8 cellular contexts compared by ENCODE assay signal in the genomic region with DNA sequence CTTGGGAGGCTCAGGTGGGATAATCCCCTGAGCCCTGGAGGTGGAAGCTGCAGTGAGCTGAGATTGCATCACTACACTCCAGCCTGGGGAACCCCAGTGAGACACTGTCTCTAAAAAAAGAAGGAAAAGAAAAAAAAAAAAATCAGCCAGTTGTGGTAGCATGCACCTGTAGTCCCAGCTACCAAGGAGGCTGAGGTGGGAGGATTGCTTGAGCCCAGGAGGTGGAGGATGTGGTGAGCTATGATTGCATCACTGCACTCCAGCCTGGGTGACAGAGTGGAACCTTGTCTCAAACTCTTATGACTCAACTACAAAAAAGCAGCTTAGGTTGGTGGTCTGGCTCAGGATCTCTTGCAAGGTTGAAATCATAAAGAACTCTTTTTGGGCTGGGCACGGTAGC. TPM values are rescaled to one million over a fixed set of nuclear protein-coding genes. Genes with fewer than 3 reads are reported as not detected.
A peak's percentile ranks its signal among the peaks of the same experiment; 100 is the strongest.
DNase-seq lines count a peak whose midpoint lies in the region; ATAC-seq and TF ChIP-seq lines count a peak whose summit lies in the region.

No MANE protein-coding gene starts in this region.

- 0 out of 2 replicates have a peak, but pooled peaks cover 6% of the 10 kb centered on the region for H3F3A ChIP-seq in DOHH2 (ENCODE audit: control insufficient read depth, insufficient read depth)

- peaks cover 99% of the 10 kb centered on the region for H3K79me2 ChIP-seq in DOHH2 (ENCODE audit: control insufficient read depth, low read length)

- H3K36me3 Mint-ChIP-seq in activated naive CD8-positive, alpha-beta T cell treated with anti-CD3 and anti-CD28 coated beads, Interleukin-2, amount 50 U/mL, for 24 hours (ENCODE audit: low read depth) = peaks cover 49% of the 10 kb centered on the region

- peaks cover 10% of the 10 kb centered on the region; the same call in 1 of the 2 replicates for H4K20me1 ChIP-seq in DOHH2 (ENCODE audit: control insufficient read depth, insufficient read depth, low read depth, low read length)

- no peak overlapping the region for H3K9ac ChIP-seq in skeletal muscle satellite cell (ENCODE audit: low read depth, low read length)
- H3K9ac ChIP-seq in colonic mucosa (ENCODE audit: low read depth in 2 of 2, low read length in 2 of 2) = no peak overlapping the region

- H3K27me3 Mint-ChIP-seq in activated naive CD8-positive, alpha-beta T cell treated with anti-CD3 and anti-CD28 coated beads, Interleukin-2, amount 50 U/mL, for 24 hours = no peaks in the 10 kb centered on the region

- H3K4me1 ChIP-seq in DOHH2 (ENCODE audit: control insufficient read depth, low read length) (peaks cover 40% of the 10 kb centered on the region), skeletal muscle satellite cell (ENCODE audit: control insufficient read depth, insufficient read depth, low read length) (peaks cover 20% of the 10 kb centered on the region), ovary (ENCODE audit: insufficient read depth) (peaks cover 6% of the 10 kb centered on the region), colonic mucosa (peaks cover under 1% of the 10 kb centered on the region)

- H3K36me3 ChIP-seq in DOHH2 (ENCODE audit: control insufficient read depth, low read length) (peaks cover 43% of the 10 kb centered on the region), skeletal muscle satellite cell (ENCODE audit: insufficient read depth, low read length) (peaks cover 33% of the 10 kb centered on the region), ovary (no peaks in the 10 kb centered on the region), colonic mucosa (peaks cover 11% of the 10 kb centered on the region)

- 80 to 94% (median 90%) methylated on average over 1 of the region's 1 CpG for WGBS in ovary, 3 donors

- DNase-seq in SIG-M5 treated with dmso at 0.1 percent for 504 hours (lab: John Stamatoyannopoulos, UW; ENCODE audit: unreplicated experiment) (peak; percentile 75), ovary (no peak), middle frontal gyrus (ENCODE audit: extremely low spot score, low spot score) (no peak), colonic mucosa (no peak), Ammon's horn (ENCODE audit: low spot score) (no peak)
- peak; percentile 60 for DNase-seq in activated naive CD8-positive, alpha-beta T cell treated with anti-CD3 and anti-CD28 coated beads, Interleukin-2, amount 50 U/mL, for 24 hours

- peaks cover 4% of the 10 kb centered on the region for H3K9me3 Mint-ChIP-seq in activated naive CD8-positive, alpha-beta T cell treated with anti-CD3 and anti-CD28 coated beads, Interleukin-2, amount 50 U/mL, for 24 hours

- H3K4me3 ChIP-seq in DOHH2 (ENCODE audit: low read length) = peak overlapping the region; percentile 19; the same call in 1 of the 2 replicates
- peak overlapping the region; percentile 23 for H3K4me3 ChIP-seq in skeletal muscle satellite cell (ENCODE audit: low read length)
- H3K4me3 ChIP-seq in ovary = no peak overlapping the region
- H3K4me3 ChIP-seq in colonic mucosa = no peak overlapping the region

- H3K4me1 Mint-ChIP-seq in activated naive CD8-positive, alpha-beta T cell treated with anti-CD3 and anti-CD28 coated beads, Interleukin-2, amount 50 U/mL, for 24 hours = peaks cover 41% of the 10 kb centered on the region

- H3K27me3 ChIP-seq in DOHH2 (ENCODE audit: control insufficient read depth, low read length) = no peaks in the 10 kb centered on the region
- no peaks in the 10 kb centered on the region for H3K27me3 ChIP-seq in skeletal muscle satellite cell (ENCODE audit: control insufficient read depth, insufficient read depth, low read length)
- no peaks in the 10 kb centered on the region for H3K27me3 ChIP-seq in ovary
- H3K27me3 ChIP-seq in colonic mucosa = no peaks in the 10 kb centered on the region

- ATAC-seq in activated naive CD8-positive, alpha-beta T cell treated with anti-CD3 and anti-CD28 coated beads, Interleukin-2, amount 50 U/mL, for 24 hours = peak; percentile 92

- TF ChIP-seq CTCF in DOHH2 (IDR thresholded peaks at IDR 0.05; ENCODE audit: low read depth, low read length, poor library complexity, severe bottlenecking) = no peak
- TF ChIP-seq CTCF in ovary (IDR thresholded peaks at IDR 0.05) = no peak
- no peak for TF ChIP-seq CTCF in colonic mucosa (IDR thresholded peaks at IDR 0.05)

- H3K27ac ChIP-seq in DOHH2 (ENCODE audit: low read depth, low read length) (peak overlapping the region; percentile 41), ovary (no peak overlapping the region), colonic mucosa (no peak overlapping the region)

- H3K4me2 ChIP-seq in DOHH2 (ENCODE audit: low read length) (peak overlapping the region; percentile 31), skeletal muscle satellite cell (ENCODE audit: low read length) (peak overlapping the region; percentile 46)

- H3K9me3 ChIP-seq in DOHH2 (ENCODE audit: control insufficient read depth, insufficient read depth, low read length) (no peaks in the 10 kb centered on the region), skeletal muscle satellite cell (replicated peaks; ENCODE audit: low read length) (no peaks in the 10 kb centered on the region), ovary (no peaks in the 10 kb centered on the region), colonic mucosa (no peaks in the 10 kb centered on the region)

- H3K9me2 ChIP-seq in DOHH2 (replicated peaks; ENCODE audit: control insufficient read depth, low read length) = no peaks in the 10 kb centered on the region

- H3K4me3 Mint-ChIP-seq in activated naive CD8-positive, alpha-beta T cell treated with anti-CD3 and anti-CD28 coated beads, Interleukin-2, amount 50 U/mL, for 24 hours = peak overlapping the region; percentile 51

- TF ChIP-seq POLR2A in ovary (IDR thresholded peaks at IDR 0.05) = no peak

- H3K27ac Mint-ChIP-seq in activated naive CD8-positive, alpha-beta T cell treated with anti-CD3 and anti-CD28 coated beads, Interleukin-2, amount 50 U/mL, for 24 hours = peak overlapping the region; percentile 86

- no peak for TF ChIP-seq EP300 in ovary (IDR thresholded peaks at IDR 0.05)

- intact Hi-C loops in ovary (cut with DNase I) = no loop called here
- intact Hi-C loops in colonic mucosa (cut with DNase I) = no loop called here

RNA-seq across cellular contexts. Expression of gene GPX1, which starts 19.3 kb away (rescaled TPM):
- 205 and 329 TPM in 2 replicates for total RNA-seq in skeletal muscle satellite cell (2012; rRNA removed)
- total RNA-seq in ovary (100 to 1,000 TPM; 114 to 207 (median 152) TPM), colonic mucosa (100 to 1,000 TPM; 131 to 235 TPM)
- polyA plus RNA-seq in ovary = 100 to 1,000 TPM in 1 of 2 donors, 10 to 100 TPM in 1; 28.1 to 192 TPM

RNA-seq across cellular contexts. Expression of gene RHOA, which starts 34.3 kb away (rescaled TPM):
- total RNA-seq in skeletal muscle satellite cell (2012; rRNA removed) = 622 and 735 TPM in 2 replicates
- total RNA-seq in ovary = 100 to 1,000 TPM; 293 to 563 (median 439) TPM
- polyA plus RNA-seq in ovary = 100 to 1,000 TPM; 297 to 878 TPM
- total RNA-seq in colonic mucosa = 100 to 1,000 TPM; 499 to 506 TPM

RNA-seq across cellular contexts. Expression of gene TCTA, which starts 34.7 kb away (rescaled TPM):
- 16.8 and 17.7 TPM in 2 replicates for total RNA-seq in skeletal muscle satellite cell (2012; rRNA removed)
- 10 to 100 TPM; 22.4 to 46.6 (median 28.3) TPM for total RNA-seq in ovary
- 10 to 100 TPM; 31.2 to 63.0 TPM for polyA plus RNA-seq in ovary
- total RNA-seq in colonic mucosa = 10 to 100 TPM; 35.0 to 37.6 TPM

RNA-seq across cellular contexts. Expression of gene USP4, which starts 37.6 kb away (rescaled TPM):
- total RNA-seq in skeletal muscle satellite cell (2012; rRNA removed) = 12.9 and 15.0 TPM in 2 replicates
- 10 to 100 TPM; 12.5 to 71.7 (median 52.5) TPM for total RNA-seq in ovary
- polyA plus RNA-seq in ovary = 10 to 100 TPM; 27.2 to 76.5 TPM
- total RNA-seq in colonic mucosa = 10 to 100 TPM; 40.5 to 43.9 TPM

RNA-seq across cellular contexts. Expression of gene AMT, which starts 44.8 kb away (rescaled TPM):
- total RNA-seq in skeletal muscle satellite cell (2012; rRNA removed) = not detected in 2 replicates
- total RNA-seq in ovary = 10 to 100 TPM in 3 of 7 donors, 1 to 10 TPM in 4; 6.4 to 15.0 (median 9.9) TPM
- 10 to 100 TPM; 12.1 to 23.7 TPM for polyA plus RNA-seq in ovary
- total RNA-seq in colonic mucosa = 10 to 100 TPM; 20.6 to 24.5 TPM

Comparison
In these comparisons a context has a peak if more than half of its experiments do, and no peak if none do; other contexts are left out.
1. H3K4me3 ChIP-seq: peak in DOHH2 (single experiment) and skeletal muscle satellite cell (single experiment); none in ovary (single experiment) and colonic mucosa (single experiment).
2. DNase-seq: peak in SIG-M5 treated with dmso at 0.1 percent for 504 hours (single experiment) and activated naive CD8-positive, alpha-beta T cell treated with anti-CD3 and anti-CD28 coated beads, Interleukin-2, amount 50 U/mL, for 24 hours (single experiment); none in ovary (0 of 5), middle frontal gyrus (single experiment), colonic mucosa (single experiment) and Ammon's horn (single experiment).